Comparison of ENCODE assay signal across 15 cellular contexts in genomic region chr3:87186631-87187159, GRCh38. TPM values are rescaled to one million over a fixed set of nuclear protein-coding genes. Genes with fewer than 3 reads are reported as not detected.
DNase-seq lines count a peak whose midpoint lies in the region; ATAC-seq and TF ChIP-seq lines count a peak whose summit lies in the region.
"Had no signal": no experiment of that assay in that cellular context is flagged by ENCODE, and none has a peak within 500 bp of the region (broad histone marks: within the 10 kb centered on the region; RNA-seq: fewer than 3 reads in every experiment).

No MANE protein-coding gene starts in this region.

- H3K4me2 ChIP-seq in GM23248 (ENCODE audit: unreplicated experiment) (peak overlapping the region; percentile 37), hepatocyte (peak overlapping the region; percentile 2)

- no peak for TF ChIP-seq CTCF in hepatocyte (IDR thresholded peaks at IDR 0.05; ENCODE audit: poor library complexity)

- no peak overlapping the region for H3K27ac ChIP-seq in GM23248
- no peak overlapping the region for H3K27ac ChIP-seq in hepatocyte

- H3K9me3 ChIP-seq in GM23248 (ENCODE audit: low read depth) (no peaks in the 10 kb centered on the region), hepatocyte (ENCODE audit: low read depth) (no peaks in the 10 kb centered on the region)

- H3K27me3 ChIP-seq in GM23248 (replicated peaks; ENCODE audit: insufficient read depth): no peaks in the 10 kb centered on the region
- H3K27me3 ChIP-seq in hepatocyte: no peaks in the 10 kb centered on the region

- H3K79me2 ChIP-seq in GM23248 (ENCODE audit: insufficient read depth): no peaks in the 10 kb centered on the region
- no peaks in the 10 kb centered on the region for H3K79me2 ChIP-seq in hepatocyte

- in situ Hi-C loops in GM23248 (cut with MboI): loop anchor here (25.0 kb wide), 1 partner anchor 399 kb away; no protein-coding TSS in a partner anchor

- no peaks in the 10 kb centered on the region for H3K36me3 ChIP-seq in GM23248 (ENCODE audit: low read depth)
- no peaks in the 10 kb centered on the region for H3K36me3 ChIP-seq in hepatocyte (replicated peaks; ENCODE audit: insufficient read depth, low read depth)

- H3K9ac ChIP-seq in GM23248: no peak overlapping the region

- peaks cover 17% of the 10 kb centered on the region for H3F3A ChIP-seq in GM23248 (ENCODE audit: insufficient read depth)

- H3K4me3 ChIP-seq in GM23248 (no peak overlapping the region), hepatocyte (no peak overlapping the region)

- no peaks in the 10 kb centered on the region for H3K9me2 ChIP-seq in GM23248 (ENCODE audit: insufficient read depth)
- no peaks in the 10 kb centered on the region for H3K9me2 ChIP-seq in hepatocyte (replicated peaks; ENCODE audit: insufficient read depth)

- H2AFZ ChIP-seq in GM23248: peak overlapping the region; percentile 52; the same call in 1 of the 2 replicates
- H2AFZ ChIP-seq in hepatocyte: no peak overlapping the region

- ATAC-seq in GM18520 (IDR thresholded peaks at IDR 0.05; ENCODE audit: unreplicated experiment) (no peak), GM18519 (IDR thresholded peaks at IDR 0.05; ENCODE audit: low FRiP score, unreplicated experiment) (no peak)

- DNase-seq in NCI-H2107 treated with DMSO at 0.1 percent for 48 hours (lab: John Stamatoyannopoulos, UW; ENCODE audit: unreplicated experiment): peak; percentile 70
- no peak for DNase-seq in NCI-H2107 (lab: John Stamatoyannopoulos, UW)
- DNase-seq in GM23248: peak; percentile 14
- peak; percentile 55 for DNase-seq in NCI-H69 (lab: John Stamatoyannopoulos, UW)
- DNase-seq in hepatocyte (ENCODE audit: low spot score): no peak
- DNase-seq in activated CD8-positive, alpha-beta memory T cell treated with anti-CD3 and anti-CD28 coated beads for 24 hours: no peak
- DNase-seq: 8988T; Calu3; CD4-positive, alpha-beta memory T cell; KBM-7; NCI-H1436 treated with DMSO at 0.1 percent for 48 hours; NCI-H524; SW 1271 had no signal

- H3K4me1 ChIP-seq in GM23248 (ENCODE audit: insufficient read depth): peaks cover 25% of the 10 kb centered on the region
- H3K4me1 ChIP-seq in hepatocyte (ENCODE audit: insufficient read depth): no peaks in the 10 kb centered on the region

- H4K20me1 ChIP-seq in GM23248 (ENCODE audit: insufficient read depth): no peaks in the 10 kb centered on the region
- H4K20me1 ChIP-seq in hepatocyte (ENCODE audit: insufficient read depth, poor library complexity, severe bottlenecking): no peaks in the 10 kb centered on the region

- WGBS in GM23248 (ENCODE audit: low coverage in 1 of 2, low lambda C conversion rate in 2 of 2, missing lambda C conversion rate in 2 of 2), 2 experiments: 90 to 91% methylated on average over 2 of the region's 2 CpGs
- WGBS in hepatocyte (ENCODE audit: low lambda C conversion rate, missing lambda C conversion rate): 51% methylated on average over 2 of the region's 2 CpGs

RNA-seq across cellular contexts. Expression of gene CHMP2B, which starts 40.4 kb away (rescaled TPM):
- total RNA-seq in GM23248 (2014; rRNA removed; shearing (Covaris generic)): 53.1 and 59.3 TPM in 2 replicates
- polyA plus RNA-seq in GM23248 (2016; fragmentation: Nextera tagmentation; extraction: Ambion mirVana) (124 and 137 TPM in 2 replicates), hepatocyte (54.5 and 69.5 TPM in 2 replicates)
- total RNA-seq in hepatocyte: 71.5 and 79.3 TPM in 2 replicates

Comparison
In these comparisons a context has a peak if more than half of its experiments do, and no peak if none do; other contexts are left out.
1. DNase-seq: peak in NCI-H2107 treated with DMSO at 0.1 percent for 48 hours (single experiment), GM23248 (single experiment) and NCI-H69 (single experiment); none in NCI-H2107 (single experiment), hepatocyte (single experiment) and activated CD8-positive, alpha-beta memory T cell treated with anti-CD3 and anti-CD28 coated beads for 24 hours (single experiment).